ENCODE assay signal across 25 cellular contexts in the genomic region with DNA sequence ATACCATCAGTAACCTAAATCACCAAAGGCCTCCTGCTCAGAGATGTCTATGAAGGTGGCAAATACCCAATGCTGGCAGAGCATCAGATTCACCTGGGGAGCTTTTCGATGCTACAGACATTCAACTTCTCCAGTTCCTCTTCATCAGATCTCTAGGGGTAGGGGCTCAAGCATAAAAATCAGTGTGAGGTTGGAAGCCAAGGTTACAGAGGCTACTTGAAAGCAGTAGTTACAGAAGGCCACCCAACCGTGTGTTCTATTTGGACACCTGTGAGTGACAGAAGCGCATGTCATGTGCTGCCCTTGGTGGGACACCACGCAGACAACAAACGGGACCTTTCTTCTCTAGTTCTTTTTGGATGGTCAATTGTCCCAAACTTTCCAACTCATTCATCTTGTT. TPM values are rescaled to one million over a fixed set of nuclear protein-coding genes. Genes with fewer than 3 reads are reported as not detected.
A peak's percentile ranks its signal among the peaks of the same experiment; 100 is the strongest.
DNase-seq lines count a peak whose midpoint lies in the region; ATAC-seq, FAIRE-seq and TF ChIP-seq lines count a peak whose summit lies in the region.
"Had no signal": no experiment of that assay in that cellular context is flagged by ENCODE, and none has a peak within 500 bp of the region (broad histone marks: within the 10 kb centered on the region; RNA-seq: fewer than 3 reads in every experiment).

No MANE protein-coding gene starts in this region.

- no peak for DNase-seq in GM12892 (ENCODE audit: insufficient read length)
- DNase-seq in astrocyte (ENCODE audit: low read depth) = no peak
- no peak for DNase-seq in heart left ventricle
- no peak for DNase-seq in activated CD8-positive, alpha-beta memory T cell treated with anti-CD3 and anti-CD28 coated beads, Interleukin-2, amount 50 U/mL, for 4 hours
- no peak for DNase-seq in esophagus squamous epithelium (lab: John Stamatoyannopoulos, UW)
- DNase-seq: activated CD4-positive, alpha-beta T cell treated with anti-CD3 and anti-CD28 coated beads for 1 hour; activated gamma-delta T cell treated with Interleukin-2 at 50 U/mL for 16 hours; amniotic stem cell; CD4-positive, alpha-beta T cell; GDM1; KG1; kidney; NCI-H187; stimulated activated CD8-positive, alpha-beta memory T cell treated with anti-CD3 and anti-CD28 coated beads, Interleukin-4, amount 100 ng/mL, for 48 hours; T-helper 9 cell; testis had no signal

- H3K27me3 ChIP-seq in astrocyte (ENCODE audit: insufficient read depth, low read length) = no peaks in the 10 kb centered on the region
- no peaks in the 10 kb centered on the region for H3K27me3 ChIP-seq in heart left ventricle
- H3K27me3 ChIP-seq in esophagus squamous epithelium = no peaks in the 10 kb centered on the region
- H3K27me3 ChIP-seq: cardiac muscle cell, testis had no signal

- no peak overlapping the region for H3K27ac ChIP-seq in astrocyte (ENCODE audit: low read depth, low read length)
- H3K27ac ChIP-seq in heart left ventricle = no peak overlapping the region
- H3K27ac ChIP-seq in esophagus squamous epithelium = no peak overlapping the region
- H3K27ac ChIP-seq: cardiac muscle cell, RWPE1, testis had no signal

- H3K4me3 ChIP-seq in astrocyte (ENCODE audit: insufficient read depth, low read depth, low read length) (no peak overlapping the region), heart left ventricle (no peak overlapping the region), esophagus squamous epithelium (no peak overlapping the region)
- H3K4me3 ChIP-seq: cardiac muscle cell, testis had no signal

- no peak overlapping the region for H2AFZ ChIP-seq in astrocyte (ENCODE audit: low read depth, low read length)

- no peaks in the 10 kb centered on the region for H3K36me3 ChIP-seq in astrocyte (ENCODE audit: insufficient read depth, low read length)
- H3K36me3 ChIP-seq in heart left ventricle = no peaks in the 10 kb centered on the region
- no peaks in the 10 kb centered on the region for H3K36me3 ChIP-seq in esophagus squamous epithelium
- H3K36me3 ChIP-seq: cardiac muscle cell had no signal

- H3K79me2 ChIP-seq in astrocyte (ENCODE audit: insufficient read depth, low read length) = no peaks in the 10 kb centered on the region

- peaks cover 13% of the 10 kb centered on the region for H3K4me1 Mint-ChIP-seq in astrocyte (ENCODE audit: low read depth, unreplicated experiment)

- FAIRE-seq in GM12892 (lab: Jason Lieb, UNC) (peak; percentile 97), astrocyte (lab: Jason Lieb, UNC) (no peak)
- FAIRE-seq: endothelial cell of umbilical vein, kidney had no signal

- H3K4me1 ChIP-seq in astrocyte (ENCODE audit: insufficient read depth, low read length) = peaks cover 4% of the 10 kb centered on the region
- no peaks in the 10 kb centered on the region for H3K4me1 ChIP-seq in heart left ventricle
- no peaks in the 10 kb centered on the region for H3K4me1 ChIP-seq in esophagus squamous epithelium
- H3K4me1 ChIP-seq: testis had no signal

- no peaks in the 10 kb centered on the region for H4K20me1 ChIP-seq in astrocyte (ENCODE audit: insufficient read depth, low read length)

- no peak for TF ChIP-seq POLR2A in GM12892 (IDR thresholded peaks at IDR 0.05; ENCODE audit: low read depth, low read length)
- no peak for TF ChIP-seq POLR2A in heart left ventricle (IDR thresholded peaks at IDR 0.05)
- TF ChIP-seq POLR2A in esophagus squamous epithelium (IDR thresholded peaks at IDR 0.05) = no peak

- intact Hi-C loops in heart left ventricle (cut with DNase I) (no loop called here), esophagus squamous epithelium (cut with DNase I) (no loop called here)

- no peaks in the 10 kb centered on the region for H3K27me3 Mint-ChIP-seq in astrocyte (ENCODE audit: low read depth, unreplicated experiment)
- H3K27me3 Mint-ChIP-seq: CD4-positive, alpha-beta T cell; dendritic cell treated with granulocyte-macrophage colony-stimulating factor and Interleukin-4, amounts not matched to agents 40 ng/mL and 50 ng/mL, for 4 days had no signal

- no peaks in the 10 kb centered on the region for H3K9me3 Mint-ChIP-seq in astrocyte (ENCODE audit: unreplicated experiment)
- H3K9me3 Mint-ChIP-seq: CD4-positive, alpha-beta T cell; dendritic cell treated with granulocyte-macrophage colony-stimulating factor and Interleukin-4, amounts not matched to agents 40 ng/mL and 50 ng/mL, for 4 days had no signal

- WGBS in heart left ventricle, 4 donors = 93 to 96% (median 95%) methylated on average over 5 of the region's 5 CpGs
- WGBS in esophagus squamous epithelium, 2 donors = 93 to 94% methylated on average over 5 of the region's 5 CpGs

- no peak overlapping the region for H3K9ac ChIP-seq in astrocyte (ENCODE audit: low read length)

- H3K9me3 ChIP-seq in astrocyte (ENCODE audit: insufficient read depth, low read depth, low read length) = no peaks in the 10 kb centered on the region
- no peaks in the 10 kb centered on the region for H3K9me3 ChIP-seq in heart left ventricle
- no peaks in the 10 kb centered on the region for H3K9me3 ChIP-seq in esophagus squamous epithelium
- H3K9me3 ChIP-seq: testis had no signal

- no peaks in the 10 kb centered on the region for H3K36me3 Mint-ChIP-seq in astrocyte (ENCODE audit: low read depth, unreplicated experiment)

- H3K4me3 Mint-ChIP-seq in astrocyte (ENCODE audit: unreplicated experiment) = no peak overlapping the region
- H3K4me3 Mint-ChIP-seq: CD4-positive, alpha-beta T cell; dendritic cell treated with granulocyte-macrophage colony-stimulating factor and Interleukin-4, amounts not matched to agents 40 ng/mL and 50 ng/mL, for 4 days had no signal

- ATAC-seq in GM19463 (IDR thresholded peaks at IDR 0.05; ENCODE audit: unreplicated experiment) = peak; percentile 44
- ATAC-seq in HG02798 (IDR thresholded peaks at IDR 0.05; ENCODE audit: poor library complexity, unreplicated experiment) = peak; percentile 35
- ATAC-seq in heart left ventricle = no peak
- ATAC-seq in HG03039 (IDR thresholded peaks at IDR 0.05; ENCODE audit: unreplicated experiment) = no peak
- ATAC-seq: HCT116, SK-N-SH treated with all-trans-retinoic acid at 6 μM for 48 hours had no signal

- no peak overlapping the region for H3K4me2 ChIP-seq in astrocyte (ENCODE audit: low read length)

- TF ChIP-seq CTCF in astrocyte (IDR thresholded peaks at IDR 0.05; ENCODE audit: insufficient read depth, low read depth, low read length) (no peak), heart left ventricle (IDR thresholded peaks at IDR 0.05) (no peak), esophagus squamous epithelium (IDR thresholded peaks at IDR 0.05) (no peak)

- peak overlapping the region; percentile 56 for H3K27ac Mint-ChIP-seq in astrocyte (ENCODE audit: unreplicated experiment)
- H3K27ac Mint-ChIP-seq: CD4-positive, alpha-beta T cell; dendritic cell treated with granulocyte-macrophage colony-stimulating factor and Interleukin-4, amounts not matched to agents 40 ng/mL and 50 ng/mL, for 4 days had no signal

RNA-seq across cellular contexts. Expression of a gene that starts 53.3 kb away (rescaled TPM):
- 172 TPM for polyA plus RNA-seq in GM12892 (2012; ENCODE audit: missing spikeins)
- total RNA-seq in astrocyte (16.2 and 16.8 TPM in 2 replicates), heart left ventricle (10 to 100 TPM in 2 of 9 donors, 1 to 10 TPM in 7; 3.2 to 33.7 (median 6.0) TPM), esophagus squamous epithelium (10 to 100 TPM in 1 of 4 donors, 1 to 10 TPM in 3; 4.2 to 21.7 (median 7.7) TPM)
- 1 to 10 TPM; 3.0 to 3.3 TPM for polyA plus RNA-seq in heart left ventricle

Comparison
In these comparisons a context has a peak if more than half of its experiments do, and no peak if none do; other contexts are left out.
1. ATAC-seq: peak in GM19463 (single experiment) and HG02798 (single experiment); none in heart left ventricle (0 of 4) and HG03039 (single experiment).